Comparison of ENCODE assay signal across 1 cellular context in the genomic region with DNA sequence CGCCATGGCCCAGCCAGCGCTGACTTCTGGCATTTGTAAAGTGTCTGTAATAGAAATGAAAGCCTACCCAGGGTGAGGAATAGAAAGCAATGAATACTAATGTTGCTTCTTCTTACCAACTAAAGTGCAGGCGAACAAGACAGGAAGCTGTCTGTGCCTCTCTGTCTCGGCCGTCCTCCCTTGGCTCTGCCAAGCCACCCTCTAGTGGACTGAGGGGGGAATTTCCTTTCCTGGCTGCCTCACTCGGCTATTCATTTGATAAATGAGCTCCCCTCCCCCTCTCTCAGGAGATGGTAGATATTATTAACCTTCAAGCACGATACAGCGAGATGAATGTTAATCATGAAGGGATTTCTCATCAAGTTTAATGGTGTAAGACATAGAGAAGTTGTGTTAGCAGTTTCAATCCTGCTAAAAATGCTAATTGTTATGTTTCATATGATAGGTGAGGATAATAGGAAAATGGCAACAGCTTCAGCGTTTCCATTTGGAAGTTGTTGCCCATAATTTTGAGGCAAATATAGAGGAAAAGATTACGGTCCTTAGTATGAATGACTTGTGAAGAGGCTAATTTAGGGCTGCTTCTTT.
TF ChIP-seq lines count a peak whose summit lies in the region.

No MANE protein-coding gene starts in this region.

TF ChIP-seq in GM12878, 131 proteins besides CTCF, POLR2A, EP300 and RAD21 (continued from another document):
- TF ChIP-seq CBX3 (IDR thresholded peaks at IDR 0.05; ENCODE audit: borderline replicate concordance, low read depth), result no peak
- no peak for TF ChIP-seq NR2C1 (IDR thresholded peaks at IDR 0.05)
TF ChIP-seq in GM12878: peak in this region for 3.
